Comparison of ENCODE assay signal across 22 cellular contexts in genomic region chr1:220834155-220834870, GRCh38.
"Had no signal": no experiment of that assay in that cellular context is flagged by ENCODE, and none has a peak within 500 bp of the region (broad histone marks: within the 10 kb centered on the region; RNA-seq: fewer than 3 reads in every experiment).

No MANE protein-coding gene starts in this region.

- H3K9me3 ChIP-seq: colonic mucosa, esophagus squamous epithelium, gastrocnemius medialis, left lung, lower lobe of right lung, mucosa of descending colon had no signal

- H3K36me3 ChIP-seq: colonic mucosa, esophagus squamous epithelium, gastrocnemius medialis, heart right ventricle, left lung, lower lobe of right lung had no signal

- H3K27ac ChIP-seq: colonic mucosa, epithelial cell of prostate, esophagus squamous epithelium, gastrocnemius medialis, heart right ventricle, left lung, lower lobe of right lung had no signal

- H3K9me3 Mint-ChIP-seq: dendritic cell treated with granulocyte-macrophage colony-stimulating factor and Interleukin-4, amounts not matched to agents 40 ng/mL and 50 ng/mL, for 4 days; endodermal cell had no signal

- H3K4me1 ChIP-seq: colonic mucosa, esophagus squamous epithelium, gastrocnemius medialis, left lung had no signal

- H3K27me3 Mint-ChIP-seq: dendritic cell treated with granulocyte-macrophage colony-stimulating factor and Interleukin-4, amounts not matched to agents 40 ng/mL and 50 ng/mL, for 4 days had no signal

- H3K4me3 ChIP-seq: colonic mucosa, esophagus squamous epithelium, gastrocnemius medialis, heart right ventricle, left lung, lower lobe of right lung, mucosa of descending colon had no signal

- H3K36me3 Mint-ChIP-seq: mesothelial cell of epicardium had no signal

- H3K27me3 ChIP-seq: colonic mucosa, esophagus squamous epithelium, gastrocnemius medialis, heart right ventricle, left lung had no signal

- H3K27ac Mint-ChIP-seq: dendritic cell treated with granulocyte-macrophage colony-stimulating factor and Interleukin-4, amounts not matched to agents 40 ng/mL and 50 ng/mL, for 4 days; effector memory CD8-positive, alpha-beta T cell; endodermal cell; mesothelial cell of epicardium had no signal

- H3K4me3 Mint-ChIP-seq: dendritic cell treated with granulocyte-macrophage colony-stimulating factor and Interleukin-4, amounts not matched to agents 40 ng/mL and 50 ng/mL, for 4 days; effector memory CD8-positive, alpha-beta T cell; endodermal cell; mesothelial cell of epicardium had no signal

- DNase-seq: colonic mucosa; cortex of kidney; effector CD8-positive, alpha-beta T cell; effector memory CD8-positive, alpha-beta T cell; endodermal cell; erythroblast; esophagus squamous epithelium; foreskin fibroblast; gastrocnemius medialis; glutamatergic neuron; head of caudate nucleus; heart right ventricle; hippocampal formation; left cardiac atrium; left lung; left ventricle myocardium superior; lower lobe of right lung; mesenchymal stem cell; mucosa of descending colon had no signal
